8 cellular contexts compared by ENCODE assay signal in genomic region chrX:3697220-3697684, GRCh38. TPM values are rescaled to one million over a fixed set of nuclear protein-coding genes. Genes with fewer than 3 reads are reported as not detected.
A peak's percentile ranks its signal among the peaks of the same experiment; 100 is the strongest.
DNase-seq lines count a peak whose midpoint lies in the region; ATAC-seq lines count a peak whose summit lies in the region.

No MANE protein-coding gene starts in this region.

- intact Hi-C loops in sciatic nerve (cut with DNase I), result no loop called here

- H3K4me1 ChIP-seq in HUES48 (ENCODE audit: control insufficient read depth, insufficient read depth, low read length), result peaks cover 30% of the 10 kb centered on the region

- DNase-seq in T-helper 17 cell, result no peak
- no peak for DNase-seq in epithelial cell of prostate (ENCODE audit: low read depth, low spot score)
- no peak for DNase-seq in sciatic nerve (ENCODE audit: low spot score)
- DNase-seq in occipital lobe (lab: John Stamatoyannopoulos, UW), result no peak
- DNase-seq in MV-4-11 (lab: John Stamatoyannopoulos, UW), result no peak
- DNase-seq in ACHN, result no peak
- no peak for DNase-seq in activated naive CD4-positive, alpha-beta T cell treated with anti-CD3 and anti-CD28 coated beads, Interleukin-2, amount 50 U/mL, for 16 hours

- H3K27me3 Mint-ChIP-seq in T-helper 17 cell, result no peaks in the 10 kb centered on the region

- H3K27ac Mint-ChIP-seq in T-helper 17 cell, result peak overlapping the region; percentile 16

- ATAC-seq in T-helper 17 cell (no peak), sciatic nerve (peak; percentile 46)

- no peak overlapping the region for H3K4me3 Mint-ChIP-seq in T-helper 17 cell

- peaks cover 40% of the 10 kb centered on the region for H3K4me1 Mint-ChIP-seq in T-helper 17 cell

- H3K36me3 Mint-ChIP-seq in T-helper 17 cell (ENCODE audit: low read depth), result no peaks in the 10 kb centered on the region

- H3K27ac ChIP-seq in HUES48 (ENCODE audit: low read depth, low read length) (peak overlapping the region; percentile 56), epithelial cell of prostate (peak overlapping the region; percentile 13)

- H3K36me3 ChIP-seq in HUES48 (ENCODE audit: control insufficient read depth, insufficient read depth, low read length), result no peaks in the 10 kb centered on the region

- in situ Hi-C loops in ACHN (cut with HindIII; ENCODE audit: low pct_ligation_motif_present, low pct_unique_long_range_greater_than_20kb, low sequenced_read_pairs), result no loop called here

- no peak overlapping the region for H3K9ac ChIP-seq in HUES48 (ENCODE audit: low read depth, low read length)

- no peaks in the 10 kb centered on the region for H3K27me3 ChIP-seq in HUES48 (ENCODE audit: control insufficient read depth, insufficient read depth, low read length)

- H3K9me3 ChIP-seq in HUES48 (ENCODE audit: control insufficient read depth, insufficient read depth, low read length) (no peaks in the 10 kb centered on the region), T-helper 17 cell (ENCODE audit: control insufficient read depth, low read length, poor library complexity, severe bottlenecking) (no peaks in the 10 kb centered on the region)

- no peak overlapping the region for H3K4me3 ChIP-seq in HUES48 (ENCODE audit: low read depth, low read length)

RNA-seq across cellular contexts. Expression of gene PRKX, which starts 16.2 kb away (rescaled TPM):
- total RNA-seq in T-helper 17 cell (10 to 100 TPM; 69.5 to 73.9 TPM), sciatic nerve (28.9 TPM), occipital lobe (16.4 TPM)
